8 cellular contexts compared by ENCODE assay signal in genomic region chr6:116847234-116847633, GRCh38. TPM values are rescaled to one million over a fixed set of nuclear protein-coding genes. Genes with fewer than 3 reads are reported as not detected.
DNase-seq lines count a peak whose midpoint lies in the region; ATAC-seq and TF ChIP-seq lines count a peak whose summit lies in the region.

No MANE protein-coding gene starts in this region.

- no peaks in the 10 kb centered on the region for H3K27me3 ChIP-seq in DOHH2 (ENCODE audit: control insufficient read depth, low read length)

- H3K36me3 Mint-ChIP-seq in HFFc6 (ENCODE audit: low read depth) = no peaks in the 10 kb centered on the region

- no peaks in the 10 kb centered on the region for H3K9me3 ChIP-seq in DOHH2 (ENCODE audit: control insufficient read depth, insufficient read depth, low read length)

- TF ChIP-seq CTCF in DOHH2 (IDR thresholded peaks at IDR 0.05; ENCODE audit: low read depth, low read length, poor library complexity, severe bottlenecking) (peak; percentile 13), HFFc6 (IDR thresholded peaks at IDR 0.05) (peak; percentile 71), epithelial cell of esophagus (IDR thresholded peaks at IDR 0.05; ENCODE audit: insufficient read depth, low read depth, low read length, missing control alignments) (peak; percentile 24)

- H3K27ac ChIP-seq in DOHH2 (ENCODE audit: low read depth, low read length) = no peak overlapping the region

- H3K9me3 Mint-ChIP-seq in HFFc6 = no peaks in the 10 kb centered on the region

- no peaks in the 10 kb centered on the region for H3K27me3 Mint-ChIP-seq in HFFc6 (ENCODE audit: insufficient read depth)

- ATAC-seq in GM18909 (IDR thresholded peaks at IDR 0.05; ENCODE audit: poor library complexity, unreplicated experiment) = no peak

- H3K9me2 ChIP-seq in DOHH2 (replicated peaks; ENCODE audit: control insufficient read depth, low read length) = no peaks in the 10 kb centered on the region

- no peak overlapping the region for H3K4me2 ChIP-seq in DOHH2 (ENCODE audit: low read length)

- no peak overlapping the region for H3K4me3 ChIP-seq in DOHH2 (ENCODE audit: low read length)
- H3K4me3 ChIP-seq in epithelial cell of esophagus (ENCODE audit: low read length) = no peak overlapping the region

- no peak overlapping the region for H3K27ac Mint-ChIP-seq in HFFc6

- DNase-seq in HFFc6 = peak; percentile 57
- peak; percentile 27 for DNase-seq in NCI-H748 treated with DMSO at 0.1 percent for 48 hours (lab: John Stamatoyannopoulos, UW)
- peak; percentile 44 for DNase-seq in epithelial cell of esophagus (ENCODE audit: low read depth)
- peak; percentile 15 for DNase-seq in smooth muscle cell of the brain vasculature (ENCODE audit: low read depth, low spot score)
- no peak for DNase-seq in retina
- DNase-seq in stimulated activated CD4-positive, alpha-beta T cell treated with anti-CD3 and anti-CD28 coated beads, Interleukin-4, amount 100 ng/mL, for 24 hours = no peak

- H3K79me2 ChIP-seq in DOHH2 (ENCODE audit: control insufficient read depth, low read length) = no peaks in the 10 kb centered on the region

- H4K20me1 ChIP-seq in DOHH2 (ENCODE audit: control insufficient read depth, insufficient read depth, low read depth, low read length) = no peaks in the 10 kb centered on the region

- H3K4me1 ChIP-seq in DOHH2 (ENCODE audit: control insufficient read depth, low read length) = no peaks in the 10 kb centered on the region

- H3K36me3 ChIP-seq in DOHH2 (ENCODE audit: control insufficient read depth, low read length) = no peaks in the 10 kb centered on the region

- H3K4me3 Mint-ChIP-seq in HFFc6 = no peak overlapping the region

- no peaks in the 10 kb centered on the region for H3K4me1 Mint-ChIP-seq in HFFc6 (ENCODE audit: low read depth)

- no peaks in the 10 kb centered on the region for H3F3A ChIP-seq in DOHH2 (ENCODE audit: control insufficient read depth, insufficient read depth)

RNA-seq across cellular contexts. Expression of gene GPRC6A, which starts 18.4 kb away (rescaled TPM):
- not detected for total RNA-seq in HFFc6 (2021; fragmentation: NEBNext Ultra II Directional; extraction: Animal tissue kit (Norgen Biotek cat#: 25700))

RNA-seq across cellular contexts. Expression of gene RFX6, which starts 29.8 kb away (rescaled TPM):
- not detected for total RNA-seq in HFFc6 (2021; fragmentation: NEBNext Ultra II Directional; extraction: Animal tissue kit (Norgen Biotek cat#: 25700))

Comparison
In these comparisons a context has a peak if more than half of its experiments do, and no peak if none do; other contexts are left out.
1. CTCF ChIP-seq: peak in every context shown above with its lines; median percentile 71 in HFFc6; 24 in epithelial cell of esophagus; 13 in DOHH2.
2. DNase-seq: peak in HFFc6 (single experiment), NCI-H748 treated with DMSO at 0.1 percent for 48 hours (single experiment), epithelial cell of esophagus (single experiment) and smooth muscle cell of the brain vasculature (single experiment); none in retina (single experiment) and stimulated activated CD4-positive, alpha-beta T cell treated with anti-CD3 and anti-CD28 coated beads, Interleukin-4, amount 100 ng/mL, for 24 hours (single experiment).